26 cellular contexts compared by ENCODE assay signal in genomic region chr2:234940527-234940926, GRCh38.
"Had no signal": no experiment of that assay in that cellular context is flagged by ENCODE, and none has a peak within 500 bp of the region (broad histone marks: within the 10 kb centered on the region; RNA-seq: fewer than 3 reads in every experiment).

No MANE protein-coding gene starts in this region.

- H3K27me3 ChIP-seq: adrenal gland, body of pancreas, breast epithelium, SJSA1 had no signal

- H3K36me3 ChIP-seq: adrenal gland, breast epithelium, SJSA1 had no signal

- H3K4me3 ChIP-seq: adrenal gland, body of pancreas, breast epithelium, SJSA1 had no signal

- DNase-seq: activated CD4-positive, alpha-beta memory T cell treated with anti-CD3 and anti-CD28 coated beads for 36 hours; activated CD4-positive, alpha-beta T cell treated with anti-CD3 and anti-CD28 coated beads for 36 hours; activated CD4-positive, alpha-beta T cell treated with anti-CD3 and anti-CD28 coated beads, Interleukin-2, amount 50 U/mL, for 1 hour; activated CD8-positive, alpha-beta memory T cell treated with anti-CD3 and anti-CD28 coated beads, Interleukin-2, amount 50 U/mL, for 4 hours; activated gamma-delta T cell treated with Interleukin-2 at 50 U/mL for 16 hours; activated naive CD4-positive, alpha-beta T cell treated with anti-CD3 and anti-CD28 coated beads for 36 hours; activated T-cell treated with anti-CD3 and anti-CD28 coated beads for 4 hours; activated T-cell treated with anti-CD3 and anti-CD28 coated beads, Interleukin-2, amount 50 U/mL, for 4 hours; adrenal gland; body of pancreas; Karpas-422; KBM-7; NCI-H1105 treated with DMSO at 0.1 percent for 48 hours; NCI-H1436; NCI-H1694; NCI-H1930; NCI-H510A; NCI-H526; NCI-H748 treated with DMSO at 0.1 percent for 48 hours; OCI-M1; RPMI8226; SHP77 treated with DMSO at 0.1 percent for 48 hours; SK-N-SH had no signal

- H3K9me3 ChIP-seq: adrenal gland, body of pancreas, breast epithelium, SJSA1, SK-N-SH had no signal

- ATAC-seq: activated CD4-positive, alpha-beta T cell treated with anti-CD3 and anti-CD28 coated beads for 36 hours; activated naive CD4-positive, alpha-beta T cell treated with anti-CD3 and anti-CD28 coated beads, Interleukin-2, amount 50 U/mL, for 72 hours; activated T-cell treated with anti-CD3 and anti-CD28 coated beads, Interleukin-2, amount 50 U/mL, for 4 hours; body of pancreas had no signal

- H3K9ac ChIP-seq: SK-N-SH had no signal

- H3K4me2 ChIP-seq: SK-N-SH had no signal

- H3K4me1 ChIP-seq: adrenal gland, body of pancreas, breast epithelium, SJSA1 had no signal

- H3K27ac ChIP-seq: adrenal gland, body of pancreas, breast epithelium, SJSA1 had no signal
